ENCODE assay signal across 20 cellular contexts in the genomic region with DNA sequence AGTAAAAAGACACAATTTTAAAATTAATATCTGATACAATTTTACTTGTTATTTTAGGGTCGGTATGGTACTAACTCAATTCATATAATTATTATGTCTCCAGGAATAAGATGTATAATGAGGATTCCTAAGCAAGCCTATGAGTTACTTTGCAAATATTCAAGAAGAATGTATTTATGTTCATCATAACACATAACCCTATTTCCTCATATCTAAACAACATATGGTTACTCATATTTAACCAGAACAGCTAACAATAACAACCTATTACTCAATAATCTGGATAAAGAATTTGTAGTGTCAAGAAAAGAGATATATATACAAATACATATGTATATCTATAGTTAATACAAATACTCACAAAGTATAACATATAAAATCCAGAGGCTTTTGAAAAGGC.
A peak's percentile ranks its signal among the peaks of the same experiment; 100 is the strongest.
DNase-seq lines count a peak whose midpoint lies in the region; FAIRE-seq and TF ChIP-seq lines count a peak whose summit lies in the region.
"Had no signal": no experiment of that assay in that cellular context is flagged by ENCODE, and none has a peak within 500 bp of the region (broad histone marks: within the 10 kb centered on the region; RNA-seq: fewer than 3 reads in every experiment).

No MANE protein-coding gene starts in this region.

- no peak overlapping the region for H3K27ac ChIP-seq in OCI-LY7 (ENCODE audit: low read depth, low read length, poor library complexity, severe bottlenecking)
- H3K27ac ChIP-seq: thoracic aorta had no signal

- intact Hi-C loops in OCI-LY7 (cut with micrococcal nuclease; ENCODE audit: unreplicated experiment), result no loop called here

- peaks cover 10% of the 10 kb centered on the region for H3K4me1 ChIP-seq in OCI-LY7 (ENCODE audit: insufficient read depth, low read length, poor library complexity, severe bottlenecking)

- BruUV-seq in OCI-LY7 (replicated peaks; lab: Mats Ljungman, UMichigan), result no TSS peak

- no peaks in the 10 kb centered on the region for H3K9me2 ChIP-seq in OCI-LY7 (ENCODE audit: insufficient read depth, low read length)

- no peaks in the 10 kb centered on the region for H3K36me3 ChIP-seq in OCI-LY7 (ENCODE audit: insufficient read depth, low read length)
- H3K36me3 ChIP-seq: thoracic aorta had no signal

- H4K20me1 ChIP-seq in OCI-LY7 (ENCODE audit: insufficient read depth, low read length), result no peaks in the 10 kb centered on the region

- CTCF ChIA-PET in OCI-LY7 (lab: Charles Lee; ENCODE audit: unreplicated experiment), result no interaction called here

- no peak overlapping the region for H3K4me2 ChIP-seq in OCI-LY7 (ENCODE audit: low read length)

- H3K9me3 ChIP-seq in OCI-LY7 (ENCODE audit: low read length), result no peaks in the 10 kb centered on the region
- H3K9me3 ChIP-seq: thoracic aorta had no signal

- H3K4me3 ChIP-seq in foreskin fibroblast (ENCODE audit: low read depth in 1 of 2, low read length in 2 of 2) (no peak overlapping the region), OCI-LY7 (ENCODE audit: low read depth, low read length, poor library complexity, severe bottlenecking) (no peak overlapping the region)
- H3K4me3 ChIP-seq: thoracic aorta had no signal

- no peaks in the 10 kb centered on the region for H3K79me2 ChIP-seq in OCI-LY7 (ENCODE audit: insufficient read depth, low read depth, low read length)

- H2AFZ ChIP-seq in OCI-LY7 (ENCODE audit: low read length), result no peak overlapping the region

- peak; percentile 32 for FAIRE-seq in A204.1 (lab: Jason Lieb, UNC)
- FAIRE-seq: H1 had no signal

- DNase-seq in HPDE6-E6E7 (ENCODE audit: extremely low spot score) (peak; percentile 36), brain pericyte (ENCODE audit: low read depth, low spot score) (peak; percentile 24), foreskin fibroblast (peak; percentile 32 to 62), DMS153 treated with DMSO at 0.1 percent for 48 hours (lab: John Stamatoyannopoulos, UW; ENCODE audit: unreplicated experiment) (no peak), Kasumi-1 (lab: John Stamatoyannopoulos, UW) (no peak), OCI-LY7 (ENCODE audit: low spot score) (no peak), SW480 (ENCODE audit: low spot score) (no peak)
- DNase-seq: 8988T; activated CD8-positive, alpha-beta memory T cell treated with anti-CD3 and anti-CD28 coated beads for 24 hours; activated naive CD8-positive, alpha-beta T cell treated with anti-CD3 and anti-CD28 coated beads, Interleukin-2, amount 10 ng/mL, durations not matched to agents 7 days and 5 days; CD4-positive, alpha-beta memory T cell; cerebellar nuclear complex; DMS79; NCI-H1048; NCI-H526; stimulated activated CD4-positive, alpha-beta T cell treated with anti-CD3 and anti-CD28 coated beads, Interleukin-15, amount 100 ng/mL, for 24 hours; T-helper 17 cell had no signal

- TF ChIP-seq CTCF in foreskin fibroblast (IDR thresholded peaks at IDR 0.05; ENCODE audit: low read depth, low read length) (no peak), OCI-LY7 (conservative IDR thresholded peaks at IDR 0.05; ENCODE audit: low read length) (no peak)

- POLR2A ChIA-PET in OCI-LY7 (lab: Charles Lee), result interaction anchor here (0.7 kb wide), 1 partner anchor 25 kb away, joined by 3 read pairs; no protein-coding TSS in a partner anchor

Comparison
In these comparisons a context has a peak if more than half of its experiments do, and no peak if none do; other contexts are left out.
1. DNase-seq: peak in HPDE6-E6E7 (single experiment), brain pericyte (single experiment) and foreskin fibroblast (2 of 2); none in DMS153 treated with DMSO at 0.1 percent for 48 hours (single experiment), Kasumi-1 (0 of 2), OCI-LY7 (single experiment) and SW480 (single experiment).